1 cellular context compared by ENCODE assay signal in the genomic region with DNA sequence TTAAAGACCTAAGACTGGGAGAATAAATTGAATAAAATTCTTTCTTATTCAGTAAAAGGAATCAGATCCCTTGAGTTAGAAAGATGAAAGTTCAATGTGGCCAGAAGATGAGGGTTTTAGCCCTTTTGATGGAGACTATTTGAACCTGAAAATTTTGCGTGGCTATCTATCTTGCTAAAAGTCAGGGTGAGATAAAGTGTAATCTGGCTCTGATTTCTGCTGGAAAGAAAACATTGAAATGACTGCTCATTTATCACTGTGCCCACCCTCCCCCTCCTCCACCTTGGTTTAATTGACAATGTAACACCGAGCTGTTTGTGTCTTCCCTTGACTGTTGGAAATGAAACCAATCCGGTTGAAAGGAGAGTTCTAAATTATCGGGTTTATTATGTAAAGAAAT.
TF ChIP-seq lines count a peak whose summit lies in the region.

No MANE protein-coding gene starts in this region.

TF ChIP-seq in GM23338, 12 proteins besides CTCF, POLR2A, EP300 and RAD21 (continued from another document):
- TF ChIP-seq, protein P1, sequence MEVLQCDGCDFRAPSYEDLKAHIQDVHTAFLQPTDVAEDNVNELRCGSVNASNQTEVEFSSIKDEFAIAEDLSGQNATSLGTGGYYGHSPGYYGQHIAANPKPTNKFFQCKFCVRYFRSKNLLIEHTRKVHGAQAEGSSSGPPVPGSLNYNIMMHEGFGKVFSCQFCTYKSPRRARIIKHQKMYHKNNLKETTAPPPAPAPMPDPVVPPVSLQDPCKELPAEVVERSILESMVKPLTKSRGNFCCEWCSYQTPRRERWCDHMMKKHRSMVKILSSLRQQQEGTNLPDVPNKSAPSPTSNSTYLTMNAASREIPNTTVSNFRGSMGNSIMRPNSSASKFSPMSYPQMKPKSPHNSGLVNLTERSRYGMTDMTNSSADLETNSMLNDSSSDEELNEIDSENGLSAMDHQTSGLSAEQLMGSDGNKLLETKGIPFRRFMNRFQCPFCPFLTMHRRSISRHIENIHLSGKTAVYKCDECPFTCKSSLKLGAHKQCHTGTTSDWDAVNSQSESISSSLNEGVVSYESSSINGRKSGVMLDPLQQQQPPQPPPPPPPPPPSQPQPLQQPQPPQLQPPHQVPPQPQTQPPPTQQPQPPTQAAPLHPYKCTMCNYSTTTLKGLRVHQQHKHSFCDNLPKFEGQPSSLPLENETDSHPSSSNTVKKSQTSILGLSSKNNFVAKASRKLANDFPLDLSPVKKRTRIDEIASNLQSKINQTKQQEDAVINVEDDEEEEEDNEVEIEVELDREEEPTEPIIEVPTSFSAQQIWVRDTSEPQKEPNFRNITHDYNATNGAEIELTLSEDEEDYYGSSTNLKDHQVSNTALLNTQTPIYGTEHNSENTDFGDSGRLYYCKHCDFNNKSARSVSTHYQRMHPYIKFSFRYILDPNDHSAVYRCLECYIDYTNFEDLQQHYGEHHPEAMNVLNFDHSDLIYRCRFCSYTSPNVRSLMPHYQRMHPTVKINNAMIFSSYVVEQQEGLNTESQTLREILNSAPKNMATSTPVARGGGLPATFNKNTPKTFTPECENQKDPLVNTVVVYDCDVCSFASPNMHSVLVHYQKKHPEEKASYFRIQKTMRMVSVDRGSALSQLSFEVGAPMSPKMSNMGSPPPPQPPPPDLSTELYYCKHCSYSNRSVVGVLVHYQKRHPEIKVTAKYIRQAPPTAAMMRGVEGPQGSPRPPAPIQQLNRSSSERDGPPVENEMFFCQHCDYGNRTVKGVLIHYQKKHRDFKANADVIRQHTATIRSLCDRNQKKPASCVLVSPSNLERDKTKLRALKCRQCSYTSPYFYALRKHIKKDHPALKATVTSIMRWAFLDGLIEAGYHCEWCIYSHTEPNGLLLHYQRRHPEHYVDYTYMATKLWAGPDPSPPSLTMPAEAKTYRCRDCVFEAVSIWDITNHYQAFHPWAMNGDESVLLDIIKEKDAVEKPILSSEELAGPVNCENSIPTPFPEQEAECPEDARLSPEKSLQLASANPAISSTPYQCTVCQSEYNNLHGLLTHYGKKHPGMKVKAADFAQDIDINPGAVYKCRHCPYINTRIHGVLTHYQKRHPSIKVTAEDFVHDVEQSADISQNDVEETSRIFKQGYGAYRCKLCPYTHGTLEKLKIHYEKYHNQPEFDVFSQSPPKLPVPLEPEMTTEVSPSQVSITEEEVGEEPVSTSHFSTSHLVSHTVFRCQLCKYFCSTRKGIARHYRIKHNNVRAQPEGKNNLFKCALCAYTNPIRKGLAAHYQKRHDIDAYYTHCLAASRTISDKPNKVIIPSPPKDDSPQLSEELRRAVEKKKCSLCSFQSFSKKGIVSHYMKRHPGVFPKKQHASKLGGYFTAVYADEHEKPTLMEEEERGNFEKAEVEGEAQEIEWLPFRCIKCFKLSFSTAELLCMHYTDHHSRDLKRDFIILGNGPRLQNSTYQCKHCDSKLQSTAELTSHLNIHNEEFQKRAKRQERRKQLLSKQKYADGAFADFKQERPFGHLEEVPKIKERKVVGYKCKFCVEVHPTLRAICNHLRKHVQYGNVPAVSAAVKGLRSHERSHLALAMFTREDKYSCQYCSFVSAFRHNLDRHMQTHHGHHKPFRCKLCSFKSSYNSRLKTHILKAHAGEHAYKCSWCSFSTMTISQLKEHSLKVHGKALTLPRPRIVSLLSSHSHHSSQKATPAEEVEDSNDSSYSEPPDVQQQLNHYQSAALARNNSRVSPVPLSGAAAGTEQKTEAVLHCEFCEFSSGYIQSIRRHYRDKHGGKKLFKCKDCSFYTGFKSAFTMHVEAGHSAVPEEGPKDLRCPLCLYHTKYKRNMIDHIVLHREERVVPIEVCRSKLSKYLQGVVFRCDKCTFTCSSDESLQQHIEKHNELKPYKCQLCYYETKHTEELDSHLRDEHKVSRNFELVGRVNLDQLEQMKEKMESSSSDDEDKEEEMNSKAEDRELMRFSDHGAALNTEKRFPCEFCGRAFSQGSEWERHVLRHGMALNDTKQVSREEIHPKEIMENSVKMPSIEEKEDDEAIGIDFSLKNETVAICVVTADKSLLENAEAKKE (CRISPR knock-in tag; IDR thresholded peaks at IDR 0.05): no peak
- TF ChIP-seq, protein P2, sequence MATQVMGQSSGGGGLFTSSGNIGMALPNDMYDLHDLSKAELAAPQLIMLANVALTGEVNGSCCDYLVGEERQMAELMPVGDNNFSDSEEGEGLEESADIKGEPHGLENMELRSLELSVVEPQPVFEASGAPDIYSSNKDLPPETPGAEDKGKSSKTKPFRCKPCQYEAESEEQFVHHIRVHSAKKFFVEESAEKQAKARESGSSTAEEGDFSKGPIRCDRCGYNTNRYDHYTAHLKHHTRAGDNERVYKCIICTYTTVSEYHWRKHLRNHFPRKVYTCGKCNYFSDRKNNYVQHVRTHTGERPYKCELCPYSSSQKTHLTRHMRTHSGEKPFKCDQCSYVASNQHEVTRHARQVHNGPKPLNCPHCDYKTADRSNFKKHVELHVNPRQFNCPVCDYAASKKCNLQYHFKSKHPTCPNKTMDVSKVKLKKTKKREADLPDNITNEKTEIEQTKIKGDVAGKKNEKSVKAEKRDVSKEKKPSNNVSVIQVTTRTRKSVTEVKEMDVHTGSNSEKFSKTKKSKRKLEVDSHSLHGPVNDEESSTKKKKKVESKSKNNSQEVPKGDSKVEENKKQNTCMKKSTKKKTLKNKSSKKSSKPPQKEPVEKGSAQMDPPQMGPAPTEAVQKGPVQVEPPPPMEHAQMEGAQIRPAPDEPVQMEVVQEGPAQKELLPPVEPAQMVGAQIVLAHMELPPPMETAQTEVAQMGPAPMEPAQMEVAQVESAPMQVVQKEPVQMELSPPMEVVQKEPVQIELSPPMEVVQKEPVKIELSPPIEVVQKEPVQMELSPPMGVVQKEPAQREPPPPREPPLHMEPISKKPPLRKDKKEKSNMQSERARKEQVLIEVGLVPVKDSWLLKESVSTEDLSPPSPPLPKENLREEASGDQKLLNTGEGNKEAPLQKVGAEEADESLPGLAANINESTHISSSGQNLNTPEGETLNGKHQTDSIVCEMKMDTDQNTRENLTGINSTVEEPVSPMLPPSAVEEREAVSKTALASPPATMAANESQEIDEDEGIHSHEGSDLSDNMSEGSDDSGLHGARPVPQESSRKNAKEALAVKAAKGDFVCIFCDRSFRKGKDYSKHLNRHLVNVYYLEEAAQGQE (IDR thresholded peaks at IDR 0.05; ENCODE audit: unreplicated experiment): no peak
